11 cellular contexts compared by ENCODE assay signal in the genomic region with DNA sequence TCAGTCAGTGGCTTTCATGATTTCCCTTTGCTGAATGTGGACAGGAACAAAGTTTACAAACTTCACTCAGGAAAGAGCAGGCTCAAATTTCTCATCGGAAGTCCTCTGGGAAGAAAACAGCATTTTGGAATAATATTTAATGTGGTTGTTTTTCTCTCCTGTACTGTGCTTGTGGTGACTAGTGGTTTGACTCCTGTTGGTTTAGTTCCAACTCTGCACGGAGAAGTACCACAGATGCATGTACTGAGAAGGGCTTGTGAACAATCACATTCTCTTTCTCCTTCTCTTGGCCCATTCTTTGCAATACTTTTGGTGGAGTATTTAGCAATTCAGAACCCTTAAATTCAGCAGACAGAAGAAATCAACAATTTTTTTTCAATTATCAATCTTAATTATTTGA. TPM values are rescaled to one million over a fixed set of nuclear protein-coding genes. Genes with fewer than 3 reads are reported as not detected.
DNase-seq lines count a peak whose midpoint lies in the region; ATAC-seq lines count a peak whose summit lies in the region.
"Had no signal": no experiment of that assay in that cellular context is flagged by ENCODE, and none has a peak within 500 bp of the region (broad histone marks: within the 10 kb centered on the region; RNA-seq: fewer than 3 reads in every experiment).

No MANE protein-coding gene starts in this region.

- peak; percentile 14 for DNase-seq in ELR (ENCODE audit: low read depth)
- DNase-seq in SK-MEL-5 (ENCODE audit: low read depth, low spot score) = peak; percentile 1
- DNase-seq in fibroblast of peridontal ligament (ENCODE audit: extremely low read depth) = peak; percentile 41
- no peak for DNase-seq in sciatic nerve (ENCODE audit: low spot score)
- DNase-seq in stimulated activated CD4-positive, alpha-beta T cell treated with anti-CD3 and anti-CD28 coated beads, Interleukin-4, amount 100 ng/mL, for 4 hours = no peak
- DNase-seq in activated naive CD4-positive, alpha-beta T cell (lab: John Stamatoyannopoulos, UW) = no peak
- DNase-seq in HuH-7.5 (ENCODE audit: low spot score) = no peak
- DNase-seq in GF-D8 (lab: John Stamatoyannopoulos, UW) = no peak
- DNase-seq: midbrain, NCI-H187 had no signal

- in situ Hi-C loops in SK-MEL-5 (cut with HindIII; ENCODE audit: low pct_unique_long_range_greater_than_20kb, low sequenced_read_pairs) = no loop called here

- intact Hi-C loops in sciatic nerve (cut with DNase I) = no loop called here

- ATAC-seq in sciatic nerve = peak; percentile 92
- ATAC-seq: WTC11 had no signal

RNA-seq across cellular contexts. Expression of gene MPDZ, which starts 13.3 kb away (rescaled TPM):
- total RNA-seq in SK-MEL-5 (2014; rRNA removed; shearing (Covaris generic)) = 28.4 and 29.4 TPM in 2 replicates
- 18.5 and 29.4 TPM in 2 replicates for polyA plus RNA-seq in SK-MEL-5 (2015; cell fraction: cytosol; rRNA removed)
- polyA plus RNA-seq in SK-MEL-5 (2015; cell fraction: nucleus; rRNA removed) = 73.8 and 81.1 TPM in 2 replicates
- 112 TPM for total RNA-seq in sciatic nerve

Comparison
In these comparisons a context has a peak if more than half of its experiments do, and no peak if none do; other contexts are left out.
1. DNase-seq: peak in ELR (single experiment), SK-MEL-5 (single experiment) and fibroblast of peridontal ligament (single experiment); none in sciatic nerve (single experiment), stimulated activated CD4-positive, alpha-beta T cell treated with anti-CD3 and anti-CD28 coated beads, Interleukin-4, amount 100 ng/mL, for 4 hours (0 of 2), activated naive CD4-positive, alpha-beta T cell (0 of 4), HuH-7.5 (single experiment) and GF-D8 (single experiment).